Comparison of ENCODE assay signal across 14 cellular contexts in the genomic region with DNA sequence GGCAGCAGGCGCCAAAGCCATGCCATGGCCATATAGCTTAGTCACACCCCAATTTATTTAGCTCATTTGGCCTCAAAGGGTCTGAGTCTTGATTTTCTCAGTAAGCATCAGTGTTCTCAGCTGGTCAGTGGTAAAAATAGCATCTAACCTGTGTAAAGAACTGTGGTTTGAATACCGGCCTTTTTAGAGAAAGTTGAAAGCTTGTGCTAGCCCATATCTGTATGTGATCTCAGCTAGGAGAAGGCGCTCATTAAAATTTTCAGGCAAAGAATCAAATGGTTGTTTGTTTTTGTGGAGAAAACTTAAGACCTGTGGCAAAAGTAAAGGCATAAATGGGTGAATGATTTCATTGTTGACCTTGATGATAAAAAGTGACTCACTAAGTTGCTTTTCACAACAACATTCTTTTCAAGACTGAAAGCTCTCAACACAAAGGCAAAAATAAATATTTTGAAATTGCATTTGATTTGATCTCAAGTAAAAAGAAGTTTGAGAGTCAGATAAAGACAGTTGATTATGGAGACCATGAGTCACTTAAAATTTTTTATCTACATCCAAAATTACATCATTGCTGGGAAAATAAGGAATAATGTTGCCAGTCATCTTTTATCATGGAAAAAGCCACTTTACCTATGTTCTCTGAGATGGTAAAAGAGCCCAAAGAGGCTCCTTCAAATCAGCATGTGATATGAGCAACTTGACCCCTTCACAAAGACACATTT.
DNase-seq lines count a peak whose midpoint lies in the region; ATAC-seq and TF ChIP-seq lines count a peak whose summit lies in the region.
"Had no signal": no experiment of that assay in that cellular context is flagged by ENCODE, and none has a peak within 500 bp of the region (broad histone marks: within the 10 kb centered on the region; RNA-seq: fewer than 3 reads in every experiment).

No MANE protein-coding gene starts in this region.

- H3K9me3 ChIP-seq in prostate gland = no peaks in the 10 kb centered on the region
- H3K9me3 ChIP-seq: upper lobe of right lung had no signal

- no peak for TF ChIP-seq CTCF in AG10803 (conservative IDR thresholded peaks at IDR 0.05; ENCODE audit: low read length)
- TF ChIP-seq CTCF in brain microvascular endothelial cell (IDR thresholded peaks at IDR 0.05; ENCODE audit: low read depth, low read length, missing control alignments) = no peak
- TF ChIP-seq CTCF in prostate gland (IDR thresholded peaks at IDR 0.05) = no peak

- in situ Hi-C loops in brain microvascular endothelial cell (cut with HindIII; ENCODE audit: low pct_ligation_motif_present, low sequenced_read_pairs) = no loop called here

- DNase-seq in AG10803 (ENCODE audit: low read depth) (peak; percentile 29), LoVo (ENCODE audit: low spot score) (peak; percentile 68), brain microvascular endothelial cell (peak; percentile 13), kidney glomerular epithelial cell (lab: John Stamatoyannopoulos, UW) (peak; percentile 48), SKM-1 treated with dmso at 0.1 percent for 144 hours (lab: John Stamatoyannopoulos, UW; ENCODE audit: unreplicated experiment) (no peak), UCSD-AML1 (lab: John Stamatoyannopoulos, UW; ENCODE audit: unreplicated experiment) (no peak), prostate gland (ENCODE audit: low spot score) (no peak)
- DNase-seq: activated CD4-positive, alpha-beta T cell treated with anti-CD3 and anti-CD28 coated beads, Interleukin-2, amount 10 ng/mL, durations not matched to agents 7 days and 5 days; DND-41; KG1; left cardiac atrium; NCI-H2029; upper lobe of right lung had no signal

- whole genome bisulfite sequencing in prostate gland = 37% methylated on average over 3 of the region's 3 CpGs

- no peaks in the 10 kb centered on the region for H3K27me3 ChIP-seq in brain microvascular endothelial cell (replicated peaks)
- no peaks in the 10 kb centered on the region for H3K27me3 ChIP-seq in prostate gland (replicated peaks; ENCODE audit: insufficient read depth)
- H3K27me3 ChIP-seq: upper lobe of right lung had no signal

- H3K27ac ChIP-seq in brain microvascular endothelial cell (no peak overlapping the region), prostate gland (no peak overlapping the region)
- H3K27ac ChIP-seq: upper lobe of right lung had no signal

- ATAC-seq in GM21717 (IDR thresholded peaks at IDR 0.05; ENCODE audit: unreplicated experiment) = no peak
- ATAC-seq: upper lobe of right lung had no signal

- H3K4me3 ChIP-seq in AG10803 (ENCODE audit: low read length) = no peak overlapping the region
- no peak overlapping the region for H3K4me3 ChIP-seq in brain microvascular endothelial cell (ENCODE audit: low read depth, low read length)
- H3K4me3 ChIP-seq in prostate gland = no peak overlapping the region
- H3K4me3 ChIP-seq: upper lobe of right lung had no signal

- no peaks in the 10 kb centered on the region for H3K4me1 ChIP-seq in prostate gland (replicated peaks)

- H3K36me3 ChIP-seq in brain microvascular endothelial cell (replicated peaks) (no peaks in the 10 kb centered on the region), prostate gland (no peaks in the 10 kb centered on the region)
- H3K36me3 ChIP-seq: upper lobe of right lung had no signal

- TF ChIP-seq POLR2A in prostate gland (IDR thresholded peaks at IDR 0.05) = no peak

- intact Hi-C loops in prostate gland (cut with DNase I) = no loop called here

Comparison
In these comparisons a context has a peak if more than half of its experiments do, and no peak if none do; other contexts are left out.
1. DNase-seq: peak in AG10803 (single experiment), LoVo (single experiment), brain microvascular endothelial cell (single experiment) and kidney glomerular epithelial cell (single experiment); none in SKM-1 treated with dmso at 0.1 percent for 144 hours (single experiment), UCSD-AML1 (single experiment) and prostate gland (single experiment).